ENCODE assay signal across 8 cellular contexts in the genomic region with DNA sequence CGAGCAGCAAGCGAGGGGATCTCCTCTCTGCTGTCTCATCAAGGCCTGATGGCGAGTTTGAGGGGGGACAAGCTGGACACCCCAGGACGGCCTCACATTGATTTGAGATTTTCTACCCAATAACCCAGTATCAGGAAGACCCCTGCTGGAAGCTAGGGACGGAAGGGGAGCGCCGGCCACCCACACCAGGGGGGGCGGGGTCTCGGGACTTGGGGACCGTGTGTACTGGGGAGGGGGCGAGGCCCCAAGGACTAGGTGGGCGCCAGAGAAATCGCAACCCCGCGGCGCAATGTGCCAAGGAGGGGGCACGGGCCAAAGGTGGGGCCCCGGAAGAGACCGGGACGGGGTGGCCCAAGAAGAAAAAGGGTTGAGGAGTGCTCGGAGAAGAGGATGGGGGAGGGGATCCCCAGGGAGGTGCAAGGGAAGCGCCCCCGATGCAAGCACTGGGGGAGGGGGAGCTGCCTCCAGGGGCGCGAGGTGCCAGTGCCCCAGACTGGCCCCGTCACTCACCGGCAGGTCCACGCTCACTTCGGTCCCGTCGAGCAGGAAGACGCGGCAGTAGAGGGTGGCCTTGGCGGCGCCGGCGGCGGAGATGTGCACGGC. TPM values are rescaled to one million over a fixed set of nuclear protein-coding genes. Genes with fewer than 3 reads are reported as not detected.
A peak's percentile ranks its signal among the peaks of the same experiment; 100 is the strongest.
DNase-seq lines count a peak whose midpoint lies in the region; ATAC-seq and TF ChIP-seq lines count a peak whose summit lies in the region.

No MANE protein-coding gene starts in this region.

- peak overlapping the region; percentile 80 to 82 for H3K9ac ChIP-seq in mucosa of rectum (ENCODE audit: low read depth in 1 of 2, low read length in 2 of 2)

- ATAC-seq in Right ventricle myocardium inferior (no peak), Right ventricle myocardium superior (ENCODE audit: poor library complexity) (no peak)

- TF ChIP-seq CTCF in cardiac fibroblast (IDR thresholded peaks at IDR 0.05; ENCODE audit: low read depth, low read length): no peak

- H3K9me3 ChIP-seq in mucosa of rectum (ENCODE audit: control insufficient read depth in 2 of 2, low read length in 2 of 2): no peaks in the 10 kb centered on the region

- peaks cover 28 to 43% of the 10 kb centered on the region in 2 donors for H3K4me1 ChIP-seq in mucosa of rectum (ENCODE audit: control insufficient read depth in 2 of 2, insufficient read depth in 2 of 2, low read length in 2 of 2)

- no peaks in the 10 kb centered on the region for H3K36me3 ChIP-seq in mucosa of rectum (ENCODE audit: control insufficient read depth in 2 of 2, insufficient read depth in 2 of 2, low read length in 2 of 2)

- peak overlapping the region; percentile 27; the same call in 1 of the 2 replicates for H3K4me3 ChIP-seq in Jurkat, Clone E6-1 (ENCODE audit: low read length)
- H3K4me3 ChIP-seq in cardiac fibroblast (replicated peaks in 1 of 2; ENCODE audit: low read depth in 2 of 2, low read length in 2 of 2): peak overlapping the region; percentile 39 to 55
- H3K4me3 ChIP-seq in mucosa of rectum (ENCODE audit: low read length in 2 of 2): peak overlapping the region; percentile 76 to 82

- DNase-seq in Right ventricle myocardium inferior (ENCODE audit: missing footprints) (peak; percentile 31), Right ventricle myocardium superior (no peak), cardiac fibroblast (ENCODE audit: low read depth in 2 of 2) (no peak), SHP77 treated with DMSO at 0.1 percent for 48 hours (lab: John Stamatoyannopoulos, UW) (no peak), activated gamma-delta T cell (lab: John Stamatoyannopoulos, UW) (no peak), SIG-M5 (lab: John Stamatoyannopoulos, UW) (no peak)
- no peak for DNase-seq in Jurkat, Clone E6-1 (ENCODE audit: low read depth, low spot score)

- H3K27me3 ChIP-seq in mucosa of rectum (ENCODE audit: control insufficient read depth in 2 of 2, insufficient read depth in 2 of 2, low read length in 2 of 2): peaks cover 2 to 8% of the 10 kb centered on the region in 2 donors

- H3K27ac ChIP-seq in mucosa of rectum (ENCODE audit: low read depth in 2 of 2, low read length in 2 of 2): peak overlapping the region; percentile 89 to 93

- intact Hi-C loops in Right ventricle myocardium inferior (cut with DNase I): loop anchor here (5.0 kb wide), 3 partner anchors 127 to 427 kb away; no protein-coding TSS in a partner anchor
- intact Hi-C loops in Right ventricle myocardium superior (cut with DNase I): loop anchor here (2.0 to 10.0 kb wide), 2 partner anchors 75 to 135 kb away; no protein-coding TSS in a partner anchor

RNA-seq across cellular contexts. Expression of gene EPB41L4B, which starts 1.1 kb away (rescaled TPM):
- total RNA-seq in Right ventricle myocardium inferior (8.1 TPM), Right ventricle myocardium superior (9.9 TPM)
- polyA plus RNA-seq in Jurkat, Clone E6-1 (2012; ENCODE audit: insufficient read depth, insufficient read length): 5.9 TPM

Comparison
In these comparisons a context has a peak if more than half of its experiments do, and no peak if none do; other contexts are left out.
1. H3K4me3 ChIP-seq: peak in every context shown above with its lines; median percentile 79 in mucosa of rectum; 47 in cardiac fibroblast; 27 in Jurkat, Clone E6-1.